ENCODE assay signal across 8 cellular contexts in genomic region chr1:36324322-36324802, GRCh38. TPM values are rescaled to one million over a fixed set of nuclear protein-coding genes. Genes with fewer than 3 reads are reported as not detected.
DNase-seq lines count a peak whose midpoint lies in the region; ATAC-seq and TF ChIP-seq lines count a peak whose summit lies in the region.

No MANE protein-coding gene starts in this region.

- BruUV-seq in MCF 10A (replicated peaks; lab: Mats Ljungman, UMichigan): no TSS peak

- TF ChIP-seq POLR2A in breast epithelium (IDR thresholded peaks at IDR 0.05) (no peak), adrenal gland (IDR thresholded peaks at IDR 0.05) (no peak)

- H3K4me1 Mint-ChIP-seq in MCF 10A (ENCODE audit: insufficient read depth, unreplicated experiment): peaks cover 24% of the 10 kb centered on the region
- H3K4me1 Mint-ChIP-seq in memory B cell: peaks cover 18% of the 10 kb centered on the region
- peaks cover 42% of the 10 kb centered on the region for H3K4me1 Mint-ChIP-seq in type B pancreatic cell (ENCODE audit: unreplicated experiment)

- H3K9me3 ChIP-seq in breast epithelium (no peaks in the 10 kb centered on the region), adrenal gland (replicated peaks in 1 of 3) (no peaks in the 10 kb centered on the region)

- no peak for TF ChIP-seq CTCF in breast epithelium (IDR thresholded peaks at IDR 0.05)
- TF ChIP-seq CTCF in MCF 10A (IDR thresholded peaks at IDR 0.05; ENCODE audit: unreplicated experiment): no peak
- no peak for TF ChIP-seq CTCF in adrenal gland (IDR thresholded peaks at IDR 0.05)
- no peak for TF ChIP-seq CTCF in type B pancreatic cell (conservative IDR thresholded peaks at IDR 0.05)

- H3K4me1 ChIP-seq in breast epithelium (peaks cover 3 to 10% of the 10 kb centered on the region in 2 donors), adrenal gland (replicated peaks in 1 of 2) (peaks cover 22 to 38% of the 10 kb centered on the region in 2 donors)

- peak overlapping the region; percentile 75 to 94 (median 80) for H3K4me3 ChIP-seq in breast epithelium
- peak overlapping the region in 1 of 4 donors; percentile 85 for H3K4me3 ChIP-seq in adrenal gland

- POLR2A ChIA-PET in MCF 10A (lab: Yijun Ruan, JAX): interaction anchor here (1.1 to 1.7 kb wide), 2 partner anchors 18 to 175 kb away, joined by 4 to 12 read pairs; partner anchors contain the start of genes SH3D21 and TRAPPC3

- no peak overlapping the region for H3K27ac Mint-ChIP-seq in MCF 10A (ENCODE audit: low read depth, unreplicated experiment)
- H3K27ac Mint-ChIP-seq in memory B cell: no peak overlapping the region
- peak overlapping the region; percentile 92 for H3K27ac Mint-ChIP-seq in type B pancreatic cell

- DNase-seq in breast epithelium (ENCODE audit: low spot score in 2 of 2): no peak
- DNase-seq in MCF 10A (ENCODE audit: unreplicated experiment): no peak
- no peak for DNase-seq in adrenal gland
- DNase-seq in memory B cell (ENCODE audit: low spot score in 2 of 2): no peak
- no peak for DNase-seq in type B pancreatic cell (ENCODE audit: extremely low spot score, unreplicated experiment)
- DNase-seq in glomerular visceral epithelial cell (ENCODE audit: extremely low spot score): no peak
- DNase-seq in NCI-H2227 (lab: John Stamatoyannopoulos, UW; ENCODE audit: unreplicated experiment): no peak

- H3K36me3 Mint-ChIP-seq in MCF 10A (ENCODE audit: insufficient read depth, unreplicated experiment) (peaks cover 6% of the 10 kb centered on the region), memory B cell (no peaks in the 10 kb centered on the region), type B pancreatic cell (no peaks in the 10 kb centered on the region)

- H3K27me3 ChIP-seq in breast epithelium (no peaks in the 10 kb centered on the region), adrenal gland (no peaks in the 10 kb centered on the region)

- H3K27me3 Mint-ChIP-seq in MCF 10A (ENCODE audit: insufficient read depth, unreplicated experiment) (no peaks in the 10 kb centered on the region), memory B cell (peaks cover 23% of the 10 kb centered on the region), type B pancreatic cell (peaks cover 4% of the 10 kb centered on the region)

- WGBS in adrenal gland, 4 donors: 29 to 47% (median 40%) methylated on average over 7 to 11 of the region's 11 CpGs

- H3K36me3 ChIP-seq in breast epithelium (no peaks in the 10 kb centered on the region), adrenal gland (replicated peaks in 1 of 2) (no peaks in the 10 kb centered on the region)

- ATAC-seq in memory B cell (ENCODE audit: low read depth): no peak
- no peak for ATAC-seq in HG03159 (IDR thresholded peaks at IDR 0.05; ENCODE audit: unreplicated experiment)

- H3K9me3 Mint-ChIP-seq in MCF 10A (ENCODE audit: unreplicated experiment) (no peaks in the 10 kb centered on the region), memory B cell (no peaks in the 10 kb centered on the region), type B pancreatic cell (no peaks in the 10 kb centered on the region)

- intact Hi-C loops in breast epithelium (cut with DNase I; ENCODE audit: low total_unique reads) (no loop called here), MCF 10A (cut with micrococcal nuclease) (loop anchor here (10.0 kb wide), 1 partner anchor 1390 kb away; no protein-coding TSS in a partner anchor), adrenal gland (cut with DNase I) (no loop called here)

- H3K4me3 Mint-ChIP-seq in MCF 10A (ENCODE audit: unreplicated experiment): no peak overlapping the region
- H3K4me3 Mint-ChIP-seq in memory B cell: peak overlapping the region; percentile 62
- H3K4me3 Mint-ChIP-seq in type B pancreatic cell: peak overlapping the region; percentile 91

- H3K27ac ChIP-seq in breast epithelium: peak overlapping the region; percentile 88 to 96
- H3K27ac ChIP-seq in adrenal gland: peak overlapping the region in 3 of 5 donors; percentile 71 to 96 (median 84)

- CTCF ChIA-PET in MCF 10A (lab: Yijun Ruan, JAX): interaction anchor here (0.5 to 1.9 kb wide), 5 partner anchors 44 to 237 kb away, joined by 3 to 16 read pairs (median 3); no protein-coding TSS in a partner anchor

RNA-seq across cellular contexts. Expression of gene EVA1B, which starts 0.9 kb away (rescaled TPM):
- total RNA-seq in breast epithelium (100 to 1,000 TPM in 2 of 3 donors, 10 to 100 TPM in 1; 62.1 to 129 (median 118) TPM), MCF 10A (2022) (4.8 and 5.7 TPM in 2 replicates), adrenal gland (100 to 1,000 TPM in 3 of 8 donors, 10 to 100 TPM in 5; 17.6 to 185 (median 71.5) TPM), type B pancreatic cell (ENCODE audit: low replicate concordance) (23.3 and 39.5 TPM in 2 replicates)
- 100 to 1,000 TPM in 1 of 3 donors, 10 to 100 TPM in 1, not detected in 1; 59.5 to 105 TPM for polyA plus RNA-seq in adrenal gland

RNA-seq across cellular contexts. Expression of gene SH3D21, which starts 18.2 kb away (rescaled TPM):
- total RNA-seq in breast epithelium: 10 to 100 TPM in 2 of 3 donors, under 1 TPM in 1; 0.80 to 18.7 (median 18.0) TPM
- total RNA-seq in MCF 10A (2022): 3.2 and 3.3 TPM in 2 replicates
- 1 to 10 TPM in 5 of 8 donors, under 1 TPM in 3; 0.69 to 3.0 (median 1.7) TPM for total RNA-seq in adrenal gland
- 10 to 100 TPM in 1 of 3 donors, 1 to 10 TPM in 1, under 1 TPM in 1; 0.73 to 18.4 (median 1.8) TPM for polyA plus RNA-seq in adrenal gland
- 15.7 and 32.5 TPM in 2 replicates for total RNA-seq in type B pancreatic cell (ENCODE audit: low replicate concordance)
